Comparison of ENCODE assay signal across 16 cellular contexts in genomic region chr7:73832806-73833205, GRCh38. TPM values are rescaled to one million over a fixed set of nuclear protein-coding genes. Genes with fewer than 3 reads are reported as not detected.
DNase-seq lines count a peak whose midpoint lies in the region; ATAC-seq, FAIRE-seq and TF ChIP-seq lines count a peak whose summit lies in the region.
"Had no signal": no experiment of that assay in that cellular context is flagged by ENCODE, and none has a peak within 500 bp of the region (broad histone marks: within the 10 kb centered on the region; RNA-seq: fewer than 3 reads in every experiment).

No MANE protein-coding gene starts in this region.

- peaks cover 25% of the 10 kb centered on the region for H3K4me1 Mint-ChIP-seq in nephron

- ATAC-seq in A549 (no peak), IMR-90 (ENCODE audit: low read depth) (no peak), HG02588 (IDR thresholded peaks at IDR 0.05; ENCODE audit: unreplicated experiment) (no peak)

- BruUV-seq in IMR-90 (replicated peaks; lab: Mats Ljungman, UMichigan), result no TSS peak

- dilution Hi-C loops in IMR-90 (cut with HindIII; ENCODE audit: low sequenced_read_pairs, unreplicated experiment), result no loop called here

- H2BK20ac ChIP-seq in IMR-90 (ENCODE audit: low read depth, low read length) (no peak overlapping the region), H1 (ENCODE audit: low read length) (peak overlapping the region; percentile 61; the same call in 1 of the 2 replicates)

- no peak overlapping the region for H2BK5ac ChIP-seq in IMR-90 (ENCODE audit: low read depth, low read length, poor library complexity, severe bottlenecking)
- peak overlapping the region; percentile 63; the same call in 1 of the 2 replicates for H2BK5ac ChIP-seq in H1 (ENCODE audit: low read depth, low read length)

- TF ChIP-seq EP300 in A549 (IDR thresholded peaks at IDR 0.05), result no peak
- no peak for TF ChIP-seq EP300 in H1 (IDR thresholded peaks at IDR 0.05; ENCODE audit: borderline replicate concordance in 1 of 2, low read depth in 2 of 2, low read length in 2 of 2)

- H3K27me3 Mint-ChIP-seq in nephron (ENCODE audit: low read depth), result peaks cover 18% of the 10 kb centered on the region
- H3K27me3 Mint-ChIP-seq: activated CD4-positive, alpha-beta T cell treated with anti-CD3 and anti-CD28 coated beads, Interleukin-2, amount 10 ng/mL, durations not matched to agents 24 days and 14 days had no signal

- no peak overlapping the region for H3K4me3 ChIP-seq in A549
- no peak overlapping the region for H3K4me3 ChIP-seq in IMR-90 (ENCODE audit: insufficient read depth, low read depth, low read length)
- H3K4me3 ChIP-seq in H1 (ENCODE audit: extremely low read depth in 1 of 4, insufficient read depth in 2 of 4, low read depth in 3 of 4, low read length in 4 of 4), result peak overlapping the region in 1 of 4 experiments; percentile 59; a peak in 2 of 8 replicates
- H3K4me3 ChIP-seq: testis had no signal

- H3K27ac ChIP-seq in A549 (peak overlapping the region; percentile 75 to 86), IMR-90 (ENCODE audit: insufficient read depth, low read length) (no peak overlapping the region), H1 (ENCODE audit: low read depth, low read length) (peak overlapping the region; percentile 71; the same call in 1 of the 2 replicates)
- H3K27ac ChIP-seq: testis had no signal

- H4K5ac ChIP-seq in IMR-90 (ENCODE audit: low read depth, low read length), result no peak overlapping the region
- H4K5ac ChIP-seq in H1 (ENCODE audit: insufficient read length, low read depth, low read length), result peak overlapping the region; percentile 34

- intact Hi-C loops in IMR-90 (cut with micrococcal nuclease) (no loop called here), posterior cingulate gyrus (cut with DNase I) (no loop called here)

- H3K4ac ChIP-seq in IMR-90 (ENCODE audit: low read depth, low read length) (no peak overlapping the region), H1 (replicated peaks; ENCODE audit: insufficient read length, low read depth, low read length) (no peak overlapping the region)

- H4K20me1 ChIP-seq in IMR-90 (ENCODE audit: insufficient read depth, low read length) (no peaks in the 10 kb centered on the region), H1 (replicated peaks in 1 of 2; ENCODE audit: control insufficient read depth in 1 of 2, insufficient read depth in 2 of 2, low read length in 2 of 2) (no peaks in the 10 kb centered on the region)

- TF ChIP-seq CTCF in A549 (IDR thresholded peaks at IDR 0.05) (no peak), IMR-90 (conservative IDR thresholded peaks at IDR 0.05; ENCODE audit: low read depth, low read length) (no peak), H1 (IDR thresholded peaks at IDR 0.05; ENCODE audit: control extremely low read depth in 1 of 3, insufficient read depth in 1 of 3, low read depth in 1 of 3, low read length in 3 of 3) (no peak), nephron (IDR thresholded peaks at IDR 0.05; ENCODE audit: unreplicated experiment in 3 of 3) (no peak)

- H3K9ac ChIP-seq in IMR-90 (ENCODE audit: low read depth, low read length) (no peak overlapping the region), H1 (replicated peaks in 1 of 4; ENCODE audit: extremely low read depth in 1 of 4, low read depth in 3 of 4, low read length in 3 of 4) (no peak overlapping the region)

- 79% methylated on average over 13 of the region's 13 CpGs for WGBS in A549 (ENCODE audit: missing lambda C conversion rate)
- WGBS in IMR-90 (ENCODE audit: extremely low coverage in 2 of 2, insufficient read length in 1 of 2), 2 experiments, result 92% methylated on average over 4 of the region's 13 CpGs; no CpG with 5 or more reads in 1 of the 2 experiments
- WGBS in H1 (ENCODE audit: extremely low coverage in 1 of 2, insufficient coverage in 1 of 2, insufficient read length in 1 of 2, insufficient replicate concordance in 2 of 2, low coverage in 1 of 2, low lambda C conversion rate in 2 of 2, missing lambda C conversion rate in 1 of 2), 2 experiments, result 46% methylated on average over 9 of the region's 13 CpGs; no CpG with 5 or more reads in 1 of the 2 experiments

- H3K9me3 ChIP-seq in A549, result no peaks in the 10 kb centered on the region
- no peaks in the 10 kb centered on the region for H3K9me3 ChIP-seq in IMR-90 (ENCODE audit: control insufficient read depth, insufficient read depth, low read length)
- H3K9me3 ChIP-seq in H1 (ENCODE audit: insufficient read depth in 2 of 2, low read depth in 1 of 2, low read length in 1 of 2), result peaks cover 5 to 7% of the 10 kb centered on the region in 2 experiments; a peak in 2 of 4 replicates
- H3K9me3 ChIP-seq: testis had no signal

- TF ChIP-seq RAD21 in A549 (conservative IDR thresholded peaks at IDR 0.05 in 1 of 2, IDR thresholded peaks at IDR 0.05 in 1 of 2) (no peak), IMR-90 (IDR thresholded peaks at IDR 0.05; ENCODE audit: low read length) (no peak), H1 (IDR thresholded peaks at IDR 0.05 in 1 of 2, conservative IDR thresholded peaks at IDR 0.05 in 1 of 2; ENCODE audit: low read depth in 2 of 2, low read length in 2 of 2) (no peak)

- H4K8ac ChIP-seq in IMR-90 (ENCODE audit: low read depth in 2 of 2, low read length in 2 of 2), result no peak overlapping the region
- H4K8ac ChIP-seq in H1 (ENCODE audit: extremely low read depth, insufficient read depth, low read length), result peak overlapping the region; percentile 23; the same call in 1 of the 2 replicates

- POLR2A ChIA-PET in A549 (lab: Yijun Ruan, JAX) (interaction anchor here (1.5 to 3.3 kb wide), 3 partner anchors 9 to 18 kb away, joined by 4 to 21 read pairs (median 6); partner anchors contain the start of gene METTL27), IMR-90 (lab: Charles Lee; ENCODE audit: unreplicated experiment) (no interaction called here), H1 (lab: Charles Lee; ENCODE audit: partially characterized antibody) (interaction anchor here (0.7 to 6.8 kb wide), 10 partner anchors 9 to 210 kb away, joined by 3 to 96 read pairs (median 13); partner anchors contain the start of genes ABHD11 and METTL27)

- H2AFZ ChIP-seq in IMR-90 (replicated peaks; ENCODE audit: low read length, poor library complexity), result no peak overlapping the region
- no peak overlapping the region for H2AFZ ChIP-seq in H1 (ENCODE audit: low read length)

- H3K36me3 Mint-ChIP-seq in nephron (ENCODE audit: low read depth), result no peaks in the 10 kb centered on the region
- H3K36me3 Mint-ChIP-seq: activated naive CD8-positive, alpha-beta T cell treated with anti-CD3 and anti-CD28 coated beads for 36 hours had no signal

- peak overlapping the region; percentile 55; the same call in 1 of the 2 replicates for H2BK12ac ChIP-seq in H1 (ENCODE audit: low read depth, low read length)

- H3K18ac ChIP-seq in IMR-90 (ENCODE audit: low read depth, low read length) (no peak overlapping the region), H1 (ENCODE audit: extremely low read depth, low read length) (peak overlapping the region; percentile 1; the same call in 1 of the 2 replicates)

- in situ Hi-C loops in IMR-90 (cut with MboI; ENCODE audit: low sequenced_read_pairs), result no loop called here

- H3K36me3 ChIP-seq in IMR-90 (ENCODE audit: control insufficient read depth, insufficient read depth, low read length) (no peaks in the 10 kb centered on the region), H1 (ENCODE audit: control insufficient read depth in 2 of 4, insufficient read depth in 4 of 4, low read length in 3 of 4) (no peaks in the 10 kb centered on the region; a peak in 1 of 8 replicates)

- peak overlapping the region; percentile 82 to 85 (median 84) for H3K4me3 Mint-ChIP-seq in nephron
- H3K4me3 Mint-ChIP-seq: activated CD4-positive, alpha-beta T cell treated with anti-CD3 and anti-CD28 coated beads, Interleukin-2, amount 10 ng/mL, durations not matched to agents 24 days and 14 days; activated naive CD8-positive, alpha-beta T cell treated with anti-CD3 and anti-CD28 coated beads for 36 hours had no signal

- H2BK15ac ChIP-seq in IMR-90 (ENCODE audit: low read depth, low read length), result no peak overlapping the region
- no peak overlapping the region for H2BK15ac ChIP-seq in H1 (ENCODE audit: low read length)

- H3K4me1 ChIP-seq in A549, result peaks cover 57% of the 10 kb centered on the region
- H3K4me1 ChIP-seq in IMR-90 (ENCODE audit: control insufficient read depth, insufficient read depth, low read length), result peaks cover 11% of the 10 kb centered on the region
- H3K4me1 ChIP-seq in H1 (replicated peaks in 1 of 4; ENCODE audit: control insufficient read depth in 3 of 4, insufficient read depth in 4 of 4, low read length in 3 of 4), result peaks cover 19 to 48% (median 37%) of the 10 kb centered on the region in 4 experiments

- TF ChIP-seq POLR2A in A549 (IDR thresholded peaks at IDR 0.05; ENCODE audit: low read length) (no peak), IMR-90 (IDR thresholded peaks at IDR 0.05; ENCODE audit: low read depth, low read length) (no peak), H1 (IDR thresholded peaks at IDR 0.05; ENCODE audit: control extremely low read depth in 1 of 2, low read depth in 2 of 2, low read length in 2 of 2) (no peak)

- H3K14ac ChIP-seq in IMR-90 (replicated peaks; ENCODE audit: low read depth, low read length), result no peak overlapping the region
- H3K14ac ChIP-seq in H1 (ENCODE audit: insufficient read length), result no peak overlapping the region

- CTCF ChIA-PET in A549 (lab: Yijun Ruan, JAX) (interaction anchor here (0.6 to 3.7 kb wide), 4 partner anchors 10 to 22 kb away, joined by 3 to 13 read pairs (median 4); no protein-coding TSS in a partner anchor), IMR-90 (lab: Yijun Ruan, JAX) (no interaction called here), H1 (lab: Charles Lee; ENCODE audit: partially characterized antibody) (interaction anchor here (0.6 to 4.9 kb wide), 11 partner anchors 11 to 226 kb away, joined by 3 to 52 read pairs (median 4); partner anchors contain the start of gene ABHD11)

- H3K79me1 ChIP-seq in IMR-90 (ENCODE audit: low read depth in 1 of 2, low read length in 2 of 2) (peaks cover 0 to 11% of the 10 kb centered on the region in 2 experiments; a peak in 1 of 4 replicates), H1 (ENCODE audit: low read depth, low read length) (peaks cover 5% of the 10 kb centered on the region; the same call in 1 of the 2 replicates)

- H3K27me3 ChIP-seq in IMR-90 (ENCODE audit: control insufficient read depth, insufficient read depth, low read length), result no peaks in the 10 kb centered on the region
- H3K27me3 ChIP-seq in H1 (replicated peaks in 1 of 4; ENCODE audit: control insufficient read depth in 3 of 4, extremely low read depth in 1 of 4, insufficient read depth in 3 of 4, low read length in 3 of 4), result peaks cover 0 to 4% (median 0%) of the 10 kb centered on the region in 4 experiments; a peak in 2 of 7 replicates
- H3K27me3 ChIP-seq: testis had no signal

- H3K4me2 ChIP-seq in A549, result peak overlapping the region; percentile 69
- no peak overlapping the region for H3K4me2 ChIP-seq in IMR-90 (ENCODE audit: low read depth, low read length)
- H3K4me2 ChIP-seq in H1 (ENCODE audit: insufficient read depth in 1 of 2, low read depth in 2 of 2, low read length in 2 of 2), result peak overlapping the region; percentile 63 to 82; a peak in 3 of 4 replicates

- no peaks in the 10 kb centered on the region for H3K9me3 Mint-ChIP-seq in nephron
- H3K9me3 Mint-ChIP-seq: activated CD4-positive, alpha-beta T cell treated with anti-CD3 and anti-CD28 coated beads, Interleukin-2, amount 10 ng/mL, durations not matched to agents 24 days and 14 days; activated naive CD8-positive, alpha-beta T cell treated with anti-CD3 and anti-CD28 coated beads for 36 hours had no signal

- H3K56ac ChIP-seq in IMR-90 (ENCODE audit: extremely low read depth, insufficient read depth, low read length), result no peak overlapping the region
- H3K56ac ChIP-seq in H1 (replicated peaks; ENCODE audit: insufficient read length, low read depth, low read length), result no peak overlapping the region

- peak overlapping the region; percentile 28; the same call in 1 of the 2 replicates for H2AK5ac ChIP-seq in IMR-90 (ENCODE audit: low read depth, low read length)
- no peak overlapping the region for H2AK5ac ChIP-seq in H1 (ENCODE audit: low read depth, low read length)

- H3K9me1 ChIP-seq in IMR-90 (ENCODE audit: insufficient read depth, low read length), result peaks cover 31% of the 10 kb centered on the region

- no peak for DNase-seq in A549 (ENCODE audit: low read depth in 1 of 2, low spot score in 1 of 2)
- DNase-seq in IMR-90, result no peak
- no peak for DNase-seq in H1 (ENCODE audit: low read depth in 1 of 2, low spot score in 2 of 2)
- no peak for DNase-seq in HTR-8/SVneo (ENCODE audit: insufficient read length, low spot score)
- no peak for DNase-seq in posterior cingulate gyrus
- no peak for DNase-seq in SK-N-DZ (ENCODE audit: low spot score)
- DNase-seq: activated CD4-positive, alpha-beta T cell treated with anti-CD3 and anti-CD28 coated beads, Interleukin-2, amount 10 ng/mL, durations not matched to agents 24 days and 14 days; activated naive CD8-positive, alpha-beta T cell treated with anti-CD3 and anti-CD28 coated beads for 36 hours; stimulated activated CD4-positive, alpha-beta T cell treated with anti-CD3 and anti-CD28 coated beads, Interleukin-1b, Interleukin-23, amount 100 ng/mL, for 48 hours; T-helper 9 cell; testis had no signal

- FAIRE-seq in A549 (lab: Jason Lieb, UNC) (no peak), H1 (lab: Jason Lieb, UNC) (no peak), HTR-8/SVneo (lab: Jason Lieb, UNC) (no peak)
- FAIRE-seq: D721Med, islet of Langerhans had no signal

- H3K23me2 ChIP-seq in H1 (ENCODE audit: low read depth, low read length), result peaks cover 15% of the 10 kb centered on the region; the same call in 1 of the 2 replicates

- no peak overlapping the region for H2BK120ac ChIP-seq in IMR-90 (ENCODE audit: low read depth, low read length)
- H2BK120ac ChIP-seq in H1 (replicated peaks; ENCODE audit: low read depth, low read length), result no peak overlapping the region

- H2AK9ac ChIP-seq in IMR-90 (replicated peaks; ENCODE audit: low read depth, low read length, poor library complexity), result no peak overlapping the region

- H3K23ac ChIP-seq in IMR-90 (ENCODE audit: low read depth, low read length) (no peak overlapping the region), H1 (ENCODE audit: insufficient read length) (no peak overlapping the region)

- H3K79me2 ChIP-seq in H1 (ENCODE audit: control insufficient read depth in 1 of 2, insufficient read depth in 2 of 2, low read length in 2 of 2), result no peaks in the 10 kb centered on the region; a peak in 1 of 4 replicates

- H4K91ac ChIP-seq in IMR-90 (ENCODE audit: insufficient read depth, low read depth, low read length) (no peak overlapping the region), H1 (replicated peaks; ENCODE audit: insufficient read length, low read length) (peak overlapping the region; percentile 60)

- H3K27ac Mint-ChIP-seq in nephron, result peak overlapping the region in 2 of 3 experiments; percentile 90 to 98
- H3K27ac Mint-ChIP-seq: activated CD4-positive, alpha-beta T cell treated with anti-CD3 and anti-CD28 coated beads, Interleukin-2, amount 10 ng/mL, durations not matched to agents 24 days and 14 days; activated naive CD8-positive, alpha-beta T cell treated with anti-CD3 and anti-CD28 coated beads for 36 hours had no signal

RNA-seq across cellular contexts. Expression of gene CLDN4, which starts 2.0 kb away (rescaled TPM):
- polyA plus RNA-seq in A549 (2011; rRNA removed), result 2.3 and 2.4 TPM in 2 replicates
- 1.9 and 2.4 TPM in 2 replicates for polyA plus RNA-seq in A549 (2012; cell fraction: cytosol; rRNA removed)
- polyA plus RNA-seq in A549 (2012; cell fraction: nucleus; rRNA removed), result 6.1 and 6.7 TPM in 2 replicates
- 1.3 to 1.5 TPM (median 1.5 TPM) in 3 replicates for polyA plus RNA-seq in A549 (2017; fragmentation: RNase III; extraction: RNeasy Plus Mini Kit Qiagen cat#74134 plus additional on column Dnase treatment)
- polyA minus RNA-seq in A549 (2011; rRNA and poly(A)+ RNA removed), result 1.9 and 2.8 TPM in 2 replicates
- total RNA-seq in IMR-90 (2012; rRNA removed), result 2.9 and 3.9 TPM in 2 replicates
- 3.8 and 4.4 TPM in 2 replicates for polyA plus RNA-seq in IMR-90 (2012; rRNA removed)
- 2.4 and 4.7 TPM in 2 replicates for polyA plus RNA-seq in IMR-90 (2012; cell fraction: cytosol; rRNA removed)
- 1.9 and 4.8 TPM in 2 replicates for polyA plus RNA-seq in IMR-90 (2012; cell fraction: nucleus; rRNA removed; ENCODE audit: low replicate concordance)
- total RNA-seq in H1 (2021; fragmentation: NEBNext Ultra II Directional; extraction: Animal tissue kit (Norgen Biotek cat#: 25700)), result 28.0 TPM in 2 replicates
- 69.3 and 112 TPM in 2 replicates for polyA plus RNA-seq in H1 (2011; rRNA removed)
- polyA plus RNA-seq in H1 (2011; cell fraction: cytosol; rRNA removed), result 77.0 TPM
- 68.1 TPM for polyA plus RNA-seq in H1 (2011; cell fraction: nucleus; rRNA removed)
- polyA plus RNA-seq in H1 (2012, experiment 1 of 2), result 23.8 to 46.5 TPM (median 45.3 TPM) in 4 replicates
- 45.3 TPM for polyA plus RNA-seq in H1 (2012, experiment 2 of 2)
- polyA plus RNA-seq in H1 (2013, experiment 1 of 2), result 57.8 TPM
- 59.7 TPM for polyA plus RNA-seq in H1 (2013, experiment 2 of 2)
- polyA minus RNA-seq in H1 (2011; rRNA and poly(A)+ RNA removed), result 30.3 and 31.4 TPM in 2 replicates
- 33.1 TPM for polyA minus RNA-seq in H1 (2011; cell fraction: cytosol; rRNA and poly(A)+ RNA removed)
- 34.6 TPM for polyA minus RNA-seq in H1 (2011; cell fraction: nucleus; rRNA and poly(A)+ RNA removed)
- polyA plus RNA-seq in SK-N-DZ (2014; cell fraction: cytosol; rRNA removed), result 0.08 TPM in 1 of 2 replicates, not detected in the other
- not detected in 2 replicates for polyA plus RNA-seq in SK-N-DZ (2014; cell fraction: nucleus; rRNA removed)
- total RNA-seq: activated CD4-positive, alpha-beta T cell treated with anti-CD3 and anti-CD28 coated beads, Interleukin-2, amount 10 ng/mL, durations not matched to agents 24 days and 14 days had no signal

RNA-seq across cellular contexts. Expression of gene METTL27, which starts 9.5 kb away (rescaled TPM):
- polyA plus RNA-seq in A549 (2011; rRNA removed) (4.1 and 5.5 TPM in 2 replicates), A549 (2017; fragmentation: RNase III; extraction: RNeasy Plus Mini Kit Qiagen cat#74134 plus additional on column Dnase treatment) (4.9 to 5.8 TPM (median 5.3 TPM) in 3 replicates), IMR-90 (2012; rRNA removed) (4.3 and 5.2 TPM in 2 replicates), H1 (2011; rRNA removed) (12.0 and 21.6 TPM in 2 replicates)
- 11.3 and 12.4 TPM in 2 replicates for polyA plus RNA-seq in A549 (2012; cell fraction: cytosol; rRNA removed)
- 7.8 and 11.8 TPM in 2 replicates for polyA plus RNA-seq in A549 (2012; cell fraction: nucleus; rRNA removed)
- 5.1 and 5.4 TPM in 2 replicates for polyA minus RNA-seq in A549 (2011; rRNA and poly(A)+ RNA removed)
- 1.7 and 2.3 TPM in 2 replicates for total RNA-seq in IMR-90 (2012; rRNA removed)
- polyA plus RNA-seq in IMR-90 (2012; cell fraction: cytosol; rRNA removed), result 5.0 and 8.7 TPM in 2 replicates
- 4.1 and 6.2 TPM in 2 replicates for polyA plus RNA-seq in IMR-90 (2012; cell fraction: nucleus; rRNA removed; ENCODE audit: low replicate concordance)
- total RNA-seq in H1 (2021; fragmentation: NEBNext Ultra II Directional; extraction: Animal tissue kit (Norgen Biotek cat#: 25700)), result 5.6 and 6.2 TPM in 2 replicates
- 14.6 TPM for polyA plus RNA-seq in H1 (2011; cell fraction: cytosol; rRNA removed)
- 19.1 TPM for polyA plus RNA-seq in H1 (2011; cell fraction: nucleus; rRNA removed)
- polyA plus RNA-seq in H1 (2012, experiment 1 of 2), result 4.4 to 11.8 TPM (median 8.7 TPM) in 4 replicates
- polyA plus RNA-seq in H1 (2012, experiment 2 of 2), result 5.8 TPM
- polyA plus RNA-seq in H1 (2013, experiment 1 of 2), result 3.1 TPM
- polyA plus RNA-seq in H1 (2013, experiment 2 of 2), result 2.6 TPM
- polyA minus RNA-seq in H1 (2011; rRNA and poly(A)+ RNA removed), result 3.9 and 8.7 TPM in 2 replicates
- 5.5 TPM for polyA minus RNA-seq in H1 (2011; cell fraction: cytosol; rRNA and poly(A)+ RNA removed)
- 14.0 TPM for polyA minus RNA-seq in H1 (2011; cell fraction: nucleus; rRNA and poly(A)+ RNA removed)
- polyA plus RNA-seq in SK-N-DZ (2014; cell fraction: cytosol; rRNA removed), result 0.33 and 0.61 TPM in 2 replicates
- polyA plus RNA-seq in SK-N-DZ (2014; cell fraction: nucleus; rRNA removed), result 1.7 TPM in 1 of 2 replicates, not detected in the other

RNA-seq across cellular contexts. Expression of gene TMEM270, which starts 28.2 kb away (rescaled TPM):
- 0.16 TPM in 1 of 2 replicates, not detected in the other for polyA plus RNA-seq in A549 (2011; rRNA removed)
- polyA plus RNA-seq in A549 (2012; cell fraction: cytosol; rRNA removed), result 0.07 and 0.10 TPM in 2 replicates
- 0.06 and 0.17 TPM in 2 replicates for polyA plus RNA-seq in A549 (2012; cell fraction: nucleus; rRNA removed)
- not detected in 3 replicates for polyA plus RNA-seq in A549 (2017; fragmentation: RNase III; extraction: RNeasy Plus Mini Kit Qiagen cat#74134 plus additional on column Dnase treatment)
- polyA minus RNA-seq in A549 (2011; rRNA and poly(A)+ RNA removed), result not detected in 2 replicates
- total RNA-seq in IMR-90 (2012; rRNA removed), result not detected in 2 replicates
- 0.17 TPM in 1 of 2 replicates, not detected in the other for polyA plus RNA-seq in IMR-90 (2012; rRNA removed)
- 0.19 TPM in 1 of 2 replicates, not detected in the other for polyA plus RNA-seq in IMR-90 (2012; cell fraction: cytosol; rRNA removed)
- not detected in 2 replicates for polyA plus RNA-seq in IMR-90 (2012; cell fraction: nucleus; rRNA removed; ENCODE audit: low replicate concordance)
- total RNA-seq in H1 (2021; fragmentation: NEBNext Ultra II Directional; extraction: Animal tissue kit (Norgen Biotek cat#: 25700)), result not detected in 2 replicates
- polyA plus RNA-seq in H1 (2011; rRNA removed), result 0.26 and 0.33 TPM in 2 replicates
- not detected for polyA plus RNA-seq in H1 (2011; cell fraction: cytosol; rRNA removed)
- not detected for polyA plus RNA-seq in H1 (2011; cell fraction: nucleus; rRNA removed)
- 0.23 TPM in 1 of 4 replicates, not detected in the others for polyA plus RNA-seq in H1 (2012, experiment 1 of 2)
- not detected for polyA plus RNA-seq in H1 (2012, experiment 2 of 2)
- polyA plus RNA-seq in H1 (2013, experiment 1 of 2), result 0.16 TPM
- polyA plus RNA-seq in H1 (2013, experiment 2 of 2), result not detected
- polyA minus RNA-seq in H1 (2011; rRNA and poly(A)+ RNA removed), result not detected in 2 replicates
- polyA minus RNA-seq in H1 (2011; cell fraction: cytosol; rRNA and poly(A)+ RNA removed), result not detected
- polyA minus RNA-seq in H1 (2011; cell fraction: nucleus; rRNA and poly(A)+ RNA removed), result not detected
- not detected in 2 replicates for polyA plus RNA-seq in SK-N-DZ (2014; cell fraction: cytosol; rRNA removed)
- not detected in 2 replicates for polyA plus RNA-seq in SK-N-DZ (2014; cell fraction: nucleus; rRNA removed)
- total RNA-seq: activated CD4-positive, alpha-beta T cell treated with anti-CD3 and anti-CD28 coated beads, Interleukin-2, amount 10 ng/mL, durations not matched to agents 24 days and 14 days; activated naive CD8-positive, alpha-beta T cell treated with anti-CD3 and anti-CD28 coated beads for 36 hours; mucosa of gallbladder had no signal
